Comparison of ENCODE assay signal across 1 cellular context in genomic region chr4:163195247-163195765, GRCh38.
TF ChIP-seq lines count a peak whose summit lies in the region.

No MANE protein-coding gene starts in this region.

TF ChIP-seq in K562, 482 proteins besides CTCF, POLR2A, EP300 and RAD21 (continued from another document and continues in another):
- TF ChIP-seq, protein P1, sequence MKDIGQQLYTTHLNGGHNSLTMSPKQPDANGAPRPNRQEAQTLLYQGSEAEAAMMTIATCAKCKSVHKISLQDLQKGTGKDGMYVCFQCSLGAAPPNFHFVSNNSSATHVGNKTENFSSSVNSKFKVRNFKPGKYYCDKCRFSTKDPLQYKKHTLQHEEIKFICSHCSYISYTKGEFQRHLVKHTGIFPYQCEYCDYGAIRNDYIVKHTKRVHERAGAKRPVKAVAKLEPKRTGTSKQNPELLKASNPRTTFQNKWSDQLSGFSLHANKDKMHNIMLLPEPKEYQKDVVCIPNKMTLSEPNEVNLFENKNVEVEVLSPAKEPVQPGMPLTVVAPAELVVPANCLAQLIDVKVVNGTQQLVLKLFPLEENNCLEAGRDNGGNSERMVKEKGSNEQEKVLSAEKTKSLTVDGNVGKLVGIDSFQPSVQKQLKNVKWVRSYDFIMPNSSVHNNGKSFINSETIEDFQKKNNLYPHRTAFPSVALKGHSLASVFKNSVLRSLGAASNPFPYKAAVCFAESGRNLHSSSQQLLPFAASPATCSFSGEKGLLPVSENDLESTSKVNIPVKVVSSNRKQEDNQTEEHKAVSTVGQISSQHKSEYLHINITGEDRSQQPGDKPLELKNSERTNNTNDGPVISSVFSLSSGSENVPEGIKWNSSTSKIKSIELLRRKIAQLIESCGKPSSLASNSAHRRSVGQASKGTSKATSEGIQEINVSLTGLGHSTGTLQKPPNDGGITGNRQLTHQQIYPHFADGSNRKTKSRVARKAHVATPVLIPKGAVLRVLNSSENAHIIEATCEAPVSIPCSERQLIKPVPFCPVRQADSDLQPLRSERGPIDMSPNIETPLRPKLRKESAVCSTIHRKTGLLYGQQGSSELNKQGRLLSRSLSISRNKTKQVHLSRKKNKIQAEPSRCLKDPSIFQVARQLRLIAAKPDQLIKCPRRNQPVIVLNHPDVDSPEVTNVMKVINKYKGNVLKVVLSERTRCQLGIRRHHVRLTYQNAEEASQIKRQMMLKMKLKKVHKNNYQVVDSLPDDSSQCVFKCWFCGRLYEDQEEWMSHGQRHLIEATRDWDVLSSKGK (CRISPR knock-in tag; IDR thresholded peaks at IDR 0.05), result no peak
- TF ChIP-seq ZBTB5 (IDR thresholded peaks at IDR 0.05), result no peak
- TF ChIP-seq, protein P2, sequence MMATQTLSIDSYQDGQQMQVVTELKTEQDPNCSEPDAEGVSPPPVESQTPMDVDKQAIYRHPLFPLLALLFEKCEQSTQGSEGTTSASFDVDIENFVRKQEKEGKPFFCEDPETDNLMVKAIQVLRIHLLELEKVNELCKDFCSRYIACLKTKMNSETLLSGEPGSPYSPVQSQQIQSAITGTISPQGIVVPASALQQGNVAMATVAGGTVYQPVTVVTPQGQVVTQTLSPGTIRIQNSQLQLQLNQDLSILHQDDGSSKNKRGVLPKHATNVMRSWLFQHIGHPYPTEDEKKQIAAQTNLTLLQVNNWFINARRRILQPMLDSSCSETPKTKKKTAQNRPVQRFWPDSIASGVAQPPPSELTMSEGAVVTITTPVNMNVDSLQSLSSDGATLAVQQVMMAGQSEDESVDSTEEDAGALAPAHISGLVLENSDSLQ (IDR thresholded peaks at IDR 0.05), result peak; percentile 84
- TF ChIP-seq ZKSCAN3 (CRISPR knock-in tag; IDR thresholded peaks at IDR 0.05), result no peak
- TF ChIP-seq BRF1 (IDR thresholded peaks at IDR 0.05; ENCODE audit: borderline replicate concordance, extremely low read depth, insufficient read length), result no peak
- TF ChIP-seq POLR3G (IDR thresholded peaks at IDR 0.05; ENCODE audit: extremely low read depth, insufficient read length, insufficient replicate concordance), result no peak
- TF ChIP-seq RUNX1 (IDR thresholded peaks at IDR 0.05; ENCODE audit: low read depth), result peak; percentile 82
- TF ChIP-seq ELF2 (CRISPR knock-in tag; IDR thresholded peaks at IDR 0.05), result no peak
- no peak for TF ChIP-seq SRF (CRISPR knock-in tag; IDR thresholded peaks at IDR 0.05)
- TF ChIP-seq, protein P3, sequence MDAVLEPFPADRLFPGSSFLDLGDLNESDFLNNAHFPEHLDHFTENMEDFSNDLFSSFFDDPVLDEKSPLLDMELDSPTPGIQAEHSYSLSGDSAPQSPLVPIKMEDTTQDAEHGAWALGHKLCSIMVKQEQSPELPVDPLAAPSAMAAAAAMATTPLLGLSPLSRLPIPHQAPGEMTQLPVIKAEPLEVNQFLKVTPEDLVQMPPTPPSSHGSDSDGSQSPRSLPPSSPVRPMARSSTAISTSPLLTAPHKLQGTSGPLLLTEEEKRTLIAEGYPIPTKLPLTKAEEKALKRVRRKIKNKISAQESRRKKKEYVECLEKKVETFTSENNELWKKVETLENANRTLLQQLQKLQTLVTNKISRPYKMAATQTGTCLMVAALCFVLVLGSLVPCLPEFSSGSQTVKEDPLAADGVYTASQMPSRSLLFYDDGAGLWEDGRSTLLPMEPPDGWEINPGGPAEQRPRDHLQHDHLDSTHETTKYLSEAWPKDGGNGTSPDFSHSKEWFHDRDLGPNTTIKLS (IDR thresholded peaks at IDR 0.05; ENCODE audit: borderline replicate concordance, low read depth), result peak; percentile 61; the same call in 1 of the 2 replicates
- TF ChIP-seq, protein P4, sequence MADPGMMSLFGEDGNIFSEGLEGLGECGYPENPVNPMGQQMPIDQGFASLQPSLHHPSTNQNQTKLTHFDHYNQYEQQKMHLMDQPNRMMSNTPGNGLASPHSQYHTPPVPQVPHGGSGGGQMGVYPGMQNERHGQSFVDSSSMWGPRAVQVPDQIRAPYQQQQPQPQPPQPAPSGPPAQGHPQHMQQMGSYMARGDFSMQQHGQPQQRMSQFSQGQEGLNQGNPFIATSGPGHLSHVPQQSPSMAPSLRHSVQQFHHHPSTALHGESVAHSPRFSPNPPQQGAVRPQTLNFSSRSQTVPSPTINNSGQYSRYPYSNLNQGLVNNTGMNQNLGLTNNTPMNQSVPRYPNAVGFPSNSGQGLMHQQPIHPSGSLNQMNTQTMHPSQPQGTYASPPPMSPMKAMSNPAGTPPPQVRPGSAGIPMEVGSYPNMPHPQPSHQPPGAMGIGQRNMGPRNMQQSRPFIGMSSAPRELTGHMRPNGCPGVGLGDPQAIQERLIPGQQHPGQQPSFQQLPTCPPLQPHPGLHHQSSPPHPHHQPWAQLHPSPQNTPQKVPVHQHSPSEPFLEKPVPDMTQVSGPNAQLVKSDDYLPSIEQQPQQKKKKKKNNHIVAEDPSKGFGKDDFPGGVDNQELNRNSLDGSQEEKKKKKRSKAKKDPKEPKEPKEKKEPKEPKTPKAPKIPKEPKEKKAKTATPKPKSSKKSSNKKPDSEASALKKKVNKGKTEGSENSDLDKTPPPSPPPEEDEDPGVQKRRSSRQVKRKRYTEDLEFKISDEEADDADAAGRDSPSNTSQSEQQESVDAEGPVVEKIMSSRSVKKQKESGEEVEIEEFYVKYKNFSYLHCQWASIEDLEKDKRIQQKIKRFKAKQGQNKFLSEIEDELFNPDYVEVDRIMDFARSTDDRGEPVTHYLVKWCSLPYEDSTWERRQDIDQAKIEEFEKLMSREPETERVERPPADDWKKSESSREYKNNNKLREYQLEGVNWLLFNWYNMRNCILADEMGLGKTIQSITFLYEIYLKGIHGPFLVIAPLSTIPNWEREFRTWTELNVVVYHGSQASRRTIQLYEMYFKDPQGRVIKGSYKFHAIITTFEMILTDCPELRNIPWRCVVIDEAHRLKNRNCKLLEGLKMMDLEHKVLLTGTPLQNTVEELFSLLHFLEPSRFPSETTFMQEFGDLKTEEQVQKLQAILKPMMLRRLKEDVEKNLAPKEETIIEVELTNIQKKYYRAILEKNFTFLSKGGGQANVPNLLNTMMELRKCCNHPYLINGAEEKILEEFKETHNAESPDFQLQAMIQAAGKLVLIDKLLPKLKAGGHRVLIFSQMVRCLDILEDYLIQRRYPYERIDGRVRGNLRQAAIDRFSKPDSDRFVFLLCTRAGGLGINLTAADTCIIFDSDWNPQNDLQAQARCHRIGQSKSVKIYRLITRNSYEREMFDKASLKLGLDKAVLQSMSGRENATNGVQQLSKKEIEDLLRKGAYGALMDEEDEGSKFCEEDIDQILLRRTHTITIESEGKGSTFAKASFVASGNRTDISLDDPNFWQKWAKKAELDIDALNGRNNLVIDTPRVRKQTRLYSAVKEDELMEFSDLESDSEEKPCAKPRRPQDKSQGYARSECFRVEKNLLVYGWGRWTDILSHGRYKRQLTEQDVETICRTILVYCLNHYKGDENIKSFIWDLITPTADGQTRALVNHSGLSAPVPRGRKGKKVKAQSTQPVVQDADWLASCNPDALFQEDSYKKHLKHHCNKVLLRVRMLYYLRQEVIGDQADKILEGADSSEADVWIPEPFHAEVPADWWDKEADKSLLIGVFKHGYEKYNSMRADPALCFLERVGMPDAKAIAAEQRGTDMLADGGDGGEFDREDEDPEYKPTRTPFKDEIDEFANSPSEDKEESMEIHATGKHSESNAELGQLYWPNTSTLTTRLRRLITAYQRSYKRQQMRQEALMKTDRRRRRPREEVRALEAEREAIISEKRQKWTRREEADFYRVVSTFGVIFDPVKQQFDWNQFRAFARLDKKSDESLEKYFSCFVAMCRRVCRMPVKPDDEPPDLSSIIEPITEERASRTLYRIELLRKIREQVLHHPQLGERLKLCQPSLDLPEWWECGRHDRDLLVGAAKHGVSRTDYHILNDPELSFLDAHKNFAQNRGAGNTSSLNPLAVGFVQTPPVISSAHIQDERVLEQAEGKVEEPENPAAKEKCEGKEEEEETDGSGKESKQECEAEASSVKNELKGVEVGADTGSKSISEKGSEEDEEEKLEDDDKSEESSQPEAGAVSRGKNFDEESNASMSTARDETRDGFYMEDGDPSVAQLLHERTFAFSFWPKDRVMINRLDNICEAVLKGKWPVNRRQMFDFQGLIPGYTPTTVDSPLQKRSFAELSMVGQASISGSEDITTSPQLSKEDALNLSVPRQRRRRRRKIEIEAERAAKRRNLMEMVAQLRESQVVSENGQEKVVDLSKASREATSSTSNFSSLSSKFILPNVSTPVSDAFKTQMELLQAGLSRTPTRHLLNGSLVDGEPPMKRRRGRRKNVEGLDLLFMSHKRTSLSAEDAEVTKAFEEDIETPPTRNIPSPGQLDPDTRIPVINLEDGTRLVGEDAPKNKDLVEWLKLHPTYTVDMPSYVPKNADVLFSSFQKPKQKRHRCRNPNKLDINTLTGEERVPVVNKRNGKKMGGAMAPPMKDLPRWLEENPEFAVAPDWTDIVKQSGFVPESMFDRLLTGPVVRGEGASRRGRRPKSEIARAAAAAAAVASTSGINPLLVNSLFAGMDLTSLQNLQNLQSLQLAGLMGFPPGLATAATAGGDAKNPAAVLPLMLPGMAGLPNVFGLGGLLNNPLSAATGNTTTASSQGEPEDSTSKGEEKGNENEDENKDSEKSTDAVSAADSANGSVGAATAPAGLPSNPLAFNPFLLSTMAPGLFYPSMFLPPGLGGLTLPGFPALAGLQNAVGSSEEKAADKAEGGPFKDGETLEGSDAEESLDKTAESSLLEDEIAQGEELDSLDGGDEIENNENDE (IDR thresholded peaks at IDR 0.05; ENCODE audit: low read depth, low read length), result no peak
- peak; percentile 99 for TF ChIP-seq DPF2 (IDR thresholded peaks at IDR 0.05)
- peak; percentile 96 for TF ChIP-seq GATA2 (CRISPR knock-in tag; IDR thresholded peaks at IDR 0.05)
- TF ChIP-seq AFF1 (IDR thresholded peaks at IDR 0.05; ENCODE audit: low read depth in 1 of 2, partially characterized antibody in 2 of 2), result peak; percentile 56 to 86
- 0 out of 2 replicates have a peak, but pooled peaks have one; percentile 38 for TF ChIP-seq CHD2 (IDR thresholded peaks at IDR 0.05; ENCODE audit: low read depth, low read length)
- TF ChIP-seq DNMT1 (IDR thresholded peaks at IDR 0.05), result no peak
- TF ChIP-seq ZNF717 (CRISPR knock-in tag; IDR thresholded peaks at IDR 0.05), result no peak
- TF ChIP-seq ZNF398 (CRISPR knock-in tag; IDR thresholded peaks at IDR 0.05), result no peak
- TF ChIP-seq MAZ (CRISPR knock-in tag; conservative IDR thresholded peaks at IDR 0.05 in 1 of 2, IDR thresholded peaks at IDR 0.05 in 1 of 2), result peak; percentile 82 to 90
- TF ChIP-seq, protein P5, sequence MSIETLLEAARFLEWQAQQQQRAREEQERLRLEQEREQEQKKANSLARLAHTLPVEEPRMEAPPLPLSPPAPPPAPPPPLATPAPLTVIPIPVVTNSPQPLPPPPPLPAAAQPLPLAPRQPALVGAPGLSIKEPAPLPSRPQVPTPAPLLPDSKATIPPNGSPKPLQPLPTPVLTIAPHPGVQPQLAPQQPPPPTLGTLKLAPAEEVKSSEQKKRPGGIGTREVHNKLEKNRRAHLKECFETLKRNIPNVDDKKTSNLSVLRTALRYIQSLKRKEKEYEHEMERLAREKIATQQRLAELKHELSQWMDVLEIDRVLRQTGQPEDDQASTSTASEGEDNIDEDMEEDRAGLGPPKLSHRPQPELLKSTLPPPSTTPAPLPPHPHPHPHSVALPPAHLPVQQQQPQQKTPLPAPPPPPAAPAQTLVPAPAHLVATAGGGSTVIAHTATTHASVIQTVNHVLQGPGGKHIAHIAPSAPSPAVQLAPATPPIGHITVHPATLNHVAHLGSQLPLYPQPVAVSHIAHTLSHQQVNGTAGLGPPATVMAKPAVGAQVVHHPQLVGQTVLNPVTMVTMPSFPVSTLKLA (conservative IDR thresholded peaks at IDR 0.05), result peak in 1 of 2 experiments; percentile 78; a peak in 2 of 4 replicates
- peak; percentile 17; the same call in 1 of the 2 replicates for TF ChIP-seq NCOA6 (IDR thresholded peaks at IDR 0.05)
